In the genomic region with DNA sequence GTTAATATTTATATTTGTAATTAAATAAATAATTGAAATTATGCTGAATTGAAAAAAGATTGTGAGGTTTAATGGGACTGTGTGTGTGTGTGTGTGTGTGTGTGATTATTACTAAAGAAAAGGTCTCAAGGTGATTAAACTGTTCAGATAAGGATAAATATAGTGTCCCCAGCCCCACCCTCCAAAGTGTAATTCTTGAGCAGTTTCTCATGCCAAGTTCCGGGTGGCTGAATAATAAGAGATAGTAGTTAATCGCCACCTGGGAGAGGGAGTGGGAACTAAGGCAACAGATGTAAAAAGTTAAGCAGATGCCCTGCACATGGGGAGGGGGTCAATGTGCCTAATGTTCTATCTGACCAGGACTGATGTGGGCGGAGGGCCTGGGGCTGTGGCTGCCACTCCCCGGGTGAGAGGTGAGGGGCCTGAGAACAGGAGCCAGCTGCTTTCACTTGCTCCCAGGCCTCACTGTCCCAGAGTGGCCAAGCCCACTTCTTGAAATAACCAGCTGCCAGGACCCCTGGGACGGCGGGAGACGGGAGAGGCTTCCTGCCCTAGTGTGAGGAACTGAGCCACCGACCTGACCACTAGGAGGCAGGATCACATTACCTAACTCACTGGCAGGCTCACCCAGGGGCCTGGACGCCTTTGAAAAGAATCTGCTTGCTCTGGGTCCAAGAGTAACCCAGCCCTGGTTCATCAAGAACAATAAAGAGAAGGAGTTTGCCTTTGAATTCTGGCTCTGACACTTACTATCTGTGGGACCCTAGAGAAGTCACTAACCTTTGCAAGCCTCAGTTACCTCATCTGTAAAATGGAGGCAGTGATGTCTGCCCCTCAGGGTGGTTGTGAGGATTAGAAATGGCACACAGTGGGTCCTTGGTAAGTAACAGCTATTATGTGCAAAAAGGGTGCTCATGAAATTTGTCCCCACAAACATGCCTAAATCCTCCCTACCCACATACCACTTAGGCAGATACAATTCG, we compare ENCODE assay signal across 7 cellular contexts.
A peak's percentile ranks its signal among the peaks of the same experiment; 100 is the strongest.
DNase-seq lines count a peak whose midpoint lies in the region; ATAC-seq and TF ChIP-seq lines count a peak whose summit lies in the region.

No MANE protein-coding gene starts in this region.

- no peak overlapping the region for H3K4me2 ChIP-seq in KMS-11

- TF ChIP-seq CTCF in KMS-11 (conservative IDR thresholded peaks at IDR 0.05; ENCODE audit: low read depth, low read length): peak; percentile 60
- peak; percentile 62 for TF ChIP-seq CTCF in VCaP (conservative IDR thresholded peaks at IDR 0.05)
- TF ChIP-seq CTCF in left ventricle myocardium inferior (IDR thresholded peaks at IDR 0.05; ENCODE audit: borderline replicate concordance): peak; percentile 63

- H2AFZ ChIP-seq in KMS-11 (ENCODE audit: low read depth): no peak overlapping the region

- H3K27ac ChIP-seq in KMS-11 (no peak overlapping the region), VCaP (no peak overlapping the region), left ventricle myocardium inferior (replicated peaks) (no peak overlapping the region)

- H3K4me1 Mint-ChIP-seq in stimulated activated effector memory CD8-positive, alpha-beta T cell treated with anti-CD3 and anti-CD28 coated beads, Interleukin-12 subunit alpha, Interleukin-12 subunit beta, amount 100 ng/mL, for 72 hours: no peaks in the 10 kb centered on the region

- H3K4me3 Mint-ChIP-seq in stimulated activated effector memory CD8-positive, alpha-beta T cell treated with anti-CD3 and anti-CD28 coated beads, Interleukin-12 subunit alpha, Interleukin-12 subunit beta, amount 100 ng/mL, for 72 hours: no peak overlapping the region

- no peaks in the 10 kb centered on the region for H4K20me1 ChIP-seq in KMS-11 (ENCODE audit: insufficient read depth)

- H3K27ac Mint-ChIP-seq in stimulated activated effector memory CD8-positive, alpha-beta T cell treated with anti-CD3 and anti-CD28 coated beads, Interleukin-12 subunit alpha, Interleukin-12 subunit beta, amount 100 ng/mL, for 72 hours: no peak overlapping the region

- DNase-seq in DMS53 treated with DMSO at 0.1 percent for 48 hours (lab: John Stamatoyannopoulos, UW; ENCODE audit: unreplicated experiment) (peak; percentile 51), left ventricle myocardium inferior (no peak), putamen (ENCODE audit: low spot score) (no peak)
- DNase-seq in stimulated activated effector memory CD8-positive, alpha-beta T cell treated with anti-CD3 and anti-CD28 coated beads, Interleukin-12 subunit alpha, Interleukin-12 subunit beta, amount 100 ng/mL, for 72 hours (ENCODE audit: low spot score in 2 of 2): peak in 1 of 2 donors; percentile 50

- H3K4me1 ChIP-seq in KMS-11 (ENCODE audit: low read depth, poor library complexity, severe bottlenecking) (no peaks in the 10 kb centered on the region), left ventricle myocardium inferior (no peaks in the 10 kb centered on the region)

- H3K4me3 ChIP-seq in KMS-11 (IDR thresholded peaks at IDR 0.05; ENCODE audit: insufficient read depth, low read depth, low read length): no peak overlapping the region
- H3K4me3 ChIP-seq in left ventricle myocardium inferior: no peak overlapping the region

- no peaks in the 10 kb centered on the region for H3K27me3 ChIP-seq in KMS-11 (ENCODE audit: insufficient read depth, low read depth)
- H3K27me3 ChIP-seq in left ventricle myocardium inferior (ENCODE audit: low read depth): peaks cover 43% of the 10 kb centered on the region

- intact Hi-C loops in left ventricle myocardium inferior (cut with micrococcal nuclease): no loop called here

- H3K36me3 ChIP-seq in KMS-11 (ENCODE audit: insufficient read depth) (no peaks in the 10 kb centered on the region), left ventricle myocardium inferior (no peaks in the 10 kb centered on the region)

- no peaks in the 10 kb centered on the region for H3K9me3 Mint-ChIP-seq in stimulated activated effector memory CD8-positive, alpha-beta T cell treated with anti-CD3 and anti-CD28 coated beads, Interleukin-12 subunit alpha, Interleukin-12 subunit beta, amount 100 ng/mL, for 72 hours

- peak; percentile 73 for ATAC-seq in GM19351 (IDR thresholded peaks at IDR 0.05; ENCODE audit: unreplicated experiment)
- ATAC-seq in stimulated activated effector memory CD8-positive, alpha-beta T cell treated with anti-CD3 and anti-CD28 coated beads, Interleukin-12 subunit alpha, Interleukin-12 subunit beta, amount 100 ng/mL, for 72 hours: peak; percentile 43

- no peaks in the 10 kb centered on the region for H3K9me3 ChIP-seq in left ventricle myocardium inferior (replicated peaks)

- no peaks in the 10 kb centered on the region for H3K79me2 ChIP-seq in KMS-11 (ENCODE audit: insufficient read depth, low read depth)

- no peaks in the 10 kb centered on the region for H3K36me3 Mint-ChIP-seq in stimulated activated effector memory CD8-positive, alpha-beta T cell treated with anti-CD3 and anti-CD28 coated beads, Interleukin-12 subunit alpha, Interleukin-12 subunit beta, amount 100 ng/mL, for 72 hours

- no peak overlapping the region for H3K9ac ChIP-seq in KMS-11
